11 cellular contexts compared by ENCODE assay signal in genomic region chr12:66548338-66549049, GRCh38.
DNase-seq lines count a peak whose midpoint lies in the region; ATAC-seq and TF ChIP-seq lines count a peak whose summit lies in the region.
"Had no signal": no experiment of that assay in that cellular context is flagged by ENCODE, and none has a peak within 500 bp of the region (broad histone marks: within the 10 kb centered on the region; RNA-seq: fewer than 3 reads in every experiment).

No MANE protein-coding gene starts in this region.

- no peak overlapping the region for H3K9ac ChIP-seq in MM.1S (ENCODE audit: low read length)
- H3K9ac ChIP-seq in trophoblast cell (ENCODE audit: low read length), result no peak overlapping the region

- H3K4me2 ChIP-seq in MM.1S (ENCODE audit: low read depth, low read length), result no peak overlapping the region
- no peak overlapping the region for H3K4me2 ChIP-seq in trophoblast cell (ENCODE audit: low read length)

- H3K4me1 ChIP-seq in MM.1S (ENCODE audit: low read length), result no peaks in the 10 kb centered on the region
- H3K4me1 ChIP-seq in trophoblast cell (ENCODE audit: control insufficient read depth in 1 of 2, insufficient read depth in 2 of 2, low read length in 2 of 2), result no peaks in the 10 kb centered on the region

- no peak overlapping the region for H3K4me3 ChIP-seq in AG10803 (ENCODE audit: low read length)
- H3K4me3 ChIP-seq in MM.1S (ENCODE audit: low read length), result no peak overlapping the region
- H3K4me3 ChIP-seq in fibroblast of mammary gland (ENCODE audit: control insufficient read depth, low read depth, low read length), result no peak overlapping the region
- H3K4me3 ChIP-seq in trophoblast cell (ENCODE audit: low read depth, low read length), result no peak overlapping the region

- H3K27me3 ChIP-seq in MM.1S (replicated peaks; ENCODE audit: insufficient read depth, low read length), result no peaks in the 10 kb centered on the region
- H3K27me3 ChIP-seq in trophoblast cell (ENCODE audit: insufficient read depth, low read length), result no peaks in the 10 kb centered on the region

- H4K12ac ChIP-seq in trophoblast cell (ENCODE audit: low read depth, low read length), result no peak overlapping the region

- no peak overlapping the region for H4K91ac ChIP-seq in trophoblast cell (ENCODE audit: low read depth, low read length)

- no peaks in the 10 kb centered on the region for H3K9me2 ChIP-seq in MM.1S (replicated peaks; ENCODE audit: insufficient read depth, low read length)

- H3K18ac ChIP-seq in trophoblast cell (ENCODE audit: low read length), result no peak overlapping the region

- no peak overlapping the region for H3K14ac ChIP-seq in trophoblast cell (ENCODE audit: low read length)

- H2BK12ac ChIP-seq in trophoblast cell (ENCODE audit: low read length), result no peak overlapping the region

- H2BK120ac ChIP-seq in trophoblast cell (ENCODE audit: insufficient read depth, low read length, poor library complexity), result no peak overlapping the region

- H3K23ac ChIP-seq in trophoblast cell (ENCODE audit: low read length), result no peak overlapping the region

- H2AFZ ChIP-seq in MM.1S (ENCODE audit: low read length) (no peak overlapping the region), trophoblast cell (ENCODE audit: insufficient read depth, low read length, poor library complexity) (no peak overlapping the region)

- H2BK5ac ChIP-seq in trophoblast cell (ENCODE audit: low read depth, low read length, poor library complexity), result no peak overlapping the region

- H3K79me2 ChIP-seq in MM.1S (ENCODE audit: low read length), result no peaks in the 10 kb centered on the region
- no peaks in the 10 kb centered on the region for H3K79me2 ChIP-seq in trophoblast cell (ENCODE audit: control insufficient read depth, insufficient read depth, low read length, poor library complexity)

- no peak overlapping the region for H2AK5ac ChIP-seq in trophoblast cell (ENCODE audit: low read length)

- H3K27ac ChIP-seq in MM.1S (ENCODE audit: low read length), result no peak overlapping the region
- H3K27ac ChIP-seq in trophoblast cell (ENCODE audit: low read depth, low read length), result no peak overlapping the region

- TF ChIP-seq CTCF in AG10803 (conservative IDR thresholded peaks at IDR 0.05; ENCODE audit: low read length) (peak; percentile 28), MM.1S (IDR thresholded peaks at IDR 0.05; ENCODE audit: low read length) (peak; percentile 17), fibroblast of mammary gland (conservative IDR thresholded peaks at IDR 0.05; ENCODE audit: control insufficient read depth, insufficient read depth, low read depth, low read length) (peak; percentile 28)

- H4K20me1 ChIP-seq in MM.1S (ENCODE audit: insufficient read depth, low read length), result no peaks in the 10 kb centered on the region

- no peaks in the 10 kb centered on the region for H3K9me3 ChIP-seq in MM.1S (replicated peaks; ENCODE audit: insufficient read depth, low read length)
- H3K9me3 ChIP-seq in trophoblast cell (ENCODE audit: insufficient read depth, low read depth, low read length), result no peaks in the 10 kb centered on the region

- no peaks in the 10 kb centered on the region for H3K36me3 ChIP-seq in MM.1S (replicated peaks; ENCODE audit: insufficient read depth, low read length)
- H3K36me3 ChIP-seq in trophoblast cell (ENCODE audit: control insufficient read depth in 1 of 2, insufficient read depth in 2 of 2, low read length in 2 of 2), result no peaks in the 10 kb centered on the region

- H4K8ac ChIP-seq in trophoblast cell (ENCODE audit: low read depth, low read length), result no peak overlapping the region

- no peaks in the 10 kb centered on the region for H3K79me1 ChIP-seq in trophoblast cell (ENCODE audit: low read length)

- no peak for DNase-seq in AG10803 (ENCODE audit: low read depth)
- no peak for DNase-seq in MM.1S
- DNase-seq in fibroblast of mammary gland (ENCODE audit: low read depth), result no peak
- no peak for DNase-seq in NCI-H2107 (lab: John Stamatoyannopoulos, UW)
- DNase-seq in cerebellar cortex (ENCODE audit: low spot score), result no peak
- DNase-seq in NCI-H524 (lab: John Stamatoyannopoulos, UW), result no peak
- no peak for DNase-seq in trophoblast cell
- DNase-seq: midbrain, NCI-H345, T-helper 9 cell had no signal

- no CpG with 5 or more reads among the region's 4 CpGs for WGBS in trophoblast cell (ENCODE audit: extremely low coverage, insufficient coverage, insufficient read length)

- peak; percentile 82 for ATAC-seq in GM18519 (IDR thresholded peaks at IDR 0.05; ENCODE audit: low FRiP score, unreplicated experiment)

- no peak overlapping the region for H3K4ac ChIP-seq in trophoblast cell (ENCODE audit: low read depth, low read length)

- H3F3A ChIP-seq in MM.1S (ENCODE audit: insufficient read depth, low read length), result no peaks in the 10 kb centered on the region
